In the genomic region with DNA sequence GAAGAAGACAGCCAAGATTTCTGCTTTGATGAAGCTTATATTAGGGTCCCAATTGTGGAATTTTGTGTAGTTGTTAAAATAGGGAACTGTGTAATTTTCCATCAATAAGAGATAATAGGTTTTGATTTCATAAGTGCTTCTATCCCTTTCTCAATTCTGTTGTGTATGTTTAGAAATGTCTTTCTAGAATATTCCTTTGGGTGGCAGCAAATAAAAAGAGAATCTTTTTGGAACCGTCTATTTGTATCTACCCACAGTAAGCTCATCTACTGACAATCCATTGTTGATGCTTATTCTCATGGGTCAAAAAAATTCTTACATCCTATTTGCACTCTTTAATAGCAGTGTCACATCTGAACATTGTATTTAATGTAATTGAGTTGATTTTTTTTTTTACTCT, we compare ENCODE assay signal across 8 cellular contexts.
DNase-seq lines count a peak whose midpoint lies in the region; ATAC-seq, FAIRE-seq and TF ChIP-seq lines count a peak whose summit lies in the region.

No MANE protein-coding gene starts in this region.

- FAIRE-seq in D721Med (lab: Jason Lieb, UNC), result peak; percentile 66

- TF ChIP-seq CTCF in D721Med (IDR thresholded peaks at IDR 0.05; ENCODE audit: insufficient read depth, missing control alignments), result peak; percentile 46
- peak; percentile 4 for TF ChIP-seq CTCF in fibroblast of mammary gland (conservative IDR thresholded peaks at IDR 0.05; ENCODE audit: control insufficient read depth, insufficient read depth, low read depth, low read length)

- DNase-seq in D721Med (ENCODE audit: insufficient read length, low spot score) (no peak), NCI-H1417 (lab: John Stamatoyannopoulos, UW) (peak in 2 of 3 experiments; percentile 17 to 71), fibroblast of mammary gland (ENCODE audit: low read depth) (peak; percentile 11), activated gamma-delta T cell treated with Interleukin-2 at 50 U/mL for 16 hours (no peak), germinal center (ENCODE audit: low spot score) (no peak), UCSD-AML1 (lab: John Stamatoyannopoulos, UW; ENCODE audit: unreplicated experiment) (no peak)
- DNase-seq in activated CD8-positive, alpha-beta memory T cell treated with anti-CD3 and anti-CD28 coated beads for 24 hours, result no peak

- peak; percentile 50 for ATAC-seq in GM21723 (IDR thresholded peaks at IDR 0.05; ENCODE audit: unreplicated experiment)

- no peak overlapping the region for H3K4me3 ChIP-seq in fibroblast of mammary gland (ENCODE audit: control insufficient read depth, low read depth, low read length)

Comparison
In these comparisons a context has a peak if more than half of its experiments do, and no peak if none do; other contexts are left out.
1. DNase-seq: peak in NCI-H1417 (2 of 3) and fibroblast of mammary gland (single experiment); none in D721Med (single experiment), activated CD8-positive, alpha-beta memory T cell treated with anti-CD3 and anti-CD28 coated beads for 24 hours (single experiment), activated gamma-delta T cell treated with Interleukin-2 at 50 U/mL for 16 hours (single experiment), germinal center (single experiment) and UCSD-AML1 (single experiment).